Comparison of ENCODE assay signal across 2 cellular contexts in the genomic region with DNA sequence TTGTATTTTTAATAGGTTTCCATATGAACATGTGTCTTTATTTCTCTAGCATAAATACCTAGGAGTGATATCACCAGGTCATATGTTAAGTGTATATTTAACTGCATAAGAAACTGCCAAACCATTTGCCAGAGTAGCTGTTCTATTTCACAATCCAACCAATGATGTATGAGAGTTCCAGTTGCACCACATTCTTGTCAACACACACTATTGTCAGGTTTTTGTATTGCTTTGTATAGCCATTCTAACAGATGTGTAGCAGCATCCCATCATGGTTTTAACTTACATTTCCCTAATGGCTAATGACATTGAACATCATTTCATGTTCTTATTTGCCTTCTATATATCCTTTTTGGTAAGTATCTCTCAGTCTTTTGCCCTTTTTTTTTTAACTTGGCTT.
A peak's percentile ranks its signal among the peaks of the same experiment; 100 is the strongest.
TF ChIP-seq lines count a peak whose summit lies in the region.

No MANE protein-coding gene starts in this region.

TF ChIP-seq in HepG2, 621 proteins besides CTCF, POLR2A, EP300 and RAD21:
- TF ChIP-seq MYC (CRISPR knock-in tag; IDR thresholded peaks at IDR 0.05; ENCODE audit: borderline replicate concordance) (no peak), TMF1 (CRISPR knock-in tag; IDR thresholded peaks at IDR 0.05; ENCODE audit: low read depth) (no peak), AGO1 (IDR thresholded peaks at IDR 0.05; ENCODE audit: low read depth, low read length, poor library complexity, severe bottlenecking) (no peak), ZNF7 (CRISPR knock-in tag; IDR thresholded peaks at IDR 0.05) (peak; percentile 86), NFE2L2 (IDR thresholded peaks at IDR 0.05; ENCODE audit: low read length) (no peak)
- TF ChIP-seq, protein P1, sequence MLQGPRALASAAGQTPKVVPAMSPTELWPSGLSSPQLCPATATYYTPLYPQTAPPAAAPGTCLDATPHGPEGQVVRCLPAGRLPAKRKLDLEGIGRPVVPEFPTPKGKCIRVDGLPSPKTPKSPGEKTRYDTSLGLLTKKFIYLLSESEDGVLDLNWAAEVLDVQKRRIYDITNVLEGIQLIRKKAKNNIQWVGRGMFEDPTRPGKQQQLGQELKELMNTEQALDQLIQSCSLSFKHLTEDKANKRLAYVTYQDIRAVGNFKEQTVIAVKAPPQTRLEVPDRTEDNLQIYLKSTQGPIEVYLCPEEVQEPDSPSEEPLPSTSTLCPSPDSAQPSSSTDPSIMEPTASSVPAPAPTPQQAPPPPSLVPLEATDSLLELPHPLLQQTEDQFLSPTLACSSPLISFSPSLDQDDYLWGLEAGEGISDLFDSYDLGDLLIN (CRISPR knock-in tag; IDR thresholded peaks at IDR 0.05; ENCODE audit: borderline replicate concordance): no peak
- TF ChIP-seq, protein P2, sequence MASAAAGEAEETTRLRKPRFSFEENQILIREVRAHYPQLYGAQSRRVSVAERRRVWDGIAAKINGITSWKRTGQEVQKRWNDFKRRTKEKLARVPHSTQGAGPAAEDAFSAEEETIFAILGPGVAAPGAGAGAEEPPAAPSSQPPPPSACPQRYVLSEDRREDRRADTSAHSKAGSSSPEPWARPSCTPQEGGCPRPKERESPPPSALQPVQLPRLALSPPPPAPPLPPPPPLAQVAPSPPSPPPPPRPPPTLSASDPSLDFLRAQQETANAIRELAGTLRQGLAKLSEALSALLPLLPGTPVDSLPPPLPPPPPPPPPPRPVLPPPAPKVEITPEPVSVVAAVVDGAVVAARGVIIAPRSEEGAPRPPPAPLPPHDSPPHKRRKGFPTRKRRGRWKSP (CRISPR knock-in tag; IDR thresholded peaks at IDR 0.05): no peak

TF ChIP-seq in IMR-90, 13 proteins besides CTCF, POLR2A, EP300 and RAD21:
- TF ChIP-seq BHLHE40 (IDR thresholded peaks at IDR 0.05; ENCODE audit: low read depth, low read length) (no peak), CEBPB (IDR thresholded peaks at IDR 0.05; ENCODE audit: low read depth, low read length) (peak; percentile 28; the same call in 1 of the 2 replicates)
